Comparison of ENCODE assay signal across 10 cellular contexts in the genomic region with DNA sequence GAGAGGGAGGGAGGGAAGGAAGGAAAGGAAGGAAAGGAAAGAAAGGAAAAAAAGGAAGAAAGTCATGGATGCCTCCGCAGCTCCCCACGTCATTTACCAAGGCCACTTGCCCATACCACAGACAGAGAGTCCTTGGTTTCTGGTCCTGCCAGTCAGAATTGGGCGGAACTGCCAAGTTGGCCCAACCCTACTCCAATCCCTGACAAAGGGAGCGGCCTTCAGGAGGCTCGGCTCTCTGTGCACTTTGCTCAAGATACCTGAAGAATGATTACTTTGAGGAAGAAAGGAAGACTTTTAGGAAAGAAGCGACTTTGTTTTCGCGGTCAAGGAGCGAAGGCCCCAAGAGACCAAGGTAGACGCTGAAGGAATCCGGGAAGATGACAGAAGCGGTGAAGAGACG. TPM values are rescaled to one million over a fixed set of nuclear protein-coding genes. Genes with fewer than 3 reads are reported as not detected.
DNase-seq lines count a peak whose midpoint lies in the region; ATAC-seq and TF ChIP-seq lines count a peak whose summit lies in the region.
"Had no signal": no experiment of that assay in that cellular context is flagged by ENCODE, and none has a peak within 500 bp of the region (broad histone marks: within the 10 kb centered on the region; RNA-seq: fewer than 3 reads in every experiment).

No MANE protein-coding gene starts in this region.

- no peaks in the 10 kb centered on the region for H3K4me1 ChIP-seq in CD8-positive, alpha-beta memory T cell (ENCODE audit: insufficient read depth, low read length)
- H3K4me1 ChIP-seq in ascending aorta = no peaks in the 10 kb centered on the region

- TF ChIP-seq CTCF in ascending aorta (IDR thresholded peaks at IDR 0.05) = no peak

- peak overlapping the region in 6 of 7 donors; percentile 37 to 86 (median 56) for H3K4me3 Mint-ChIP-seq in CD8-positive, alpha-beta memory T cell

- H3K9me3 Mint-ChIP-seq in CD8-positive, alpha-beta memory T cell = peaks cover 0 to 7% (median 0%) of the 10 kb centered on the region in 5 donors

- no peak overlapping the region for H3K4me3 ChIP-seq in CD8-positive, alpha-beta memory T cell (ENCODE audit: low read length)
- peak overlapping the region; percentile 43 to 50 for H3K4me3 ChIP-seq in ascending aorta
- H3K4me3 ChIP-seq in iPS-11a (ENCODE audit: low read depth, low read length) = peak overlapping the region; percentile 43

- no peaks in the 10 kb centered on the region for H3K27me3 ChIP-seq in CD8-positive, alpha-beta memory T cell (ENCODE audit: insufficient read depth, low read length, poor library complexity, severe bottlenecking)
- H3K27me3 ChIP-seq in ascending aorta = no peaks in the 10 kb centered on the region

- H3K9me3 ChIP-seq in CD8-positive, alpha-beta memory T cell (ENCODE audit: low read length) = no peaks in the 10 kb centered on the region
- H3K9me3 ChIP-seq in ascending aorta = no peaks in the 10 kb centered on the region

- no peaks in the 10 kb centered on the region for H3K36me3 ChIP-seq in CD8-positive, alpha-beta memory T cell (ENCODE audit: insufficient read depth, low read length)
- H3K36me3 ChIP-seq in ascending aorta = no peaks in the 10 kb centered on the region

- CTCF ChIA-PET in CD8-positive, alpha-beta memory T cell (lab: Charles Lee) = interaction anchor here (1.3 to 2.1 kb wide), 2 partner anchors 26 to 57 kb away, joined by 3 to 5 read pairs; no protein-coding TSS in a partner anchor

- ATAC-seq in HG03039 (IDR thresholded peaks at IDR 0.05; ENCODE audit: unreplicated experiment) = no peak

- peaks cover 11 to 14% (median 12%) of the 10 kb centered on the region in 3 donors for H3K4me1 Mint-ChIP-seq in CD8-positive, alpha-beta memory T cell

- H3K27ac ChIP-seq in CD8-positive, alpha-beta memory T cell (ENCODE audit: low read depth, low read length) = no peak overlapping the region
- no peak overlapping the region for H3K27ac ChIP-seq in ascending aorta

- POLR2A ChIA-PET in CD8-positive, alpha-beta memory T cell (lab: Charles Lee) = interaction anchor here (0.7 kb wide), 1 partner anchor 17 kb away, joined by 5 read pairs; no protein-coding TSS in a partner anchor

- H3K27me3 Mint-ChIP-seq in CD8-positive, alpha-beta memory T cell = peaks cover 0 to 2% of the 10 kb centered on the region in 2 donors

- no peaks in the 10 kb centered on the region for H3K36me3 Mint-ChIP-seq in CD8-positive, alpha-beta memory T cell

- H3K27ac Mint-ChIP-seq in CD8-positive, alpha-beta memory T cell = peak overlapping the region in 7 of 8 donors; percentile 9 to 90 (median 81)

- intact Hi-C loops in ascending aorta (cut with DNase I) (no loop called here), posterior cingulate gyrus (cut with DNase I) (no loop called here)

- no peak for DNase-seq in CD8-positive, alpha-beta memory T cell
- DNase-seq in ascending aorta (ENCODE audit: low spot score in 2 of 2) (no peak), posterior cingulate gyrus (peak in 7 of 10 donors; percentile 24 to 93 (median 37)), NCI-H446 treated with DMSO at 0.1 percent for 48 hours (lab: John Stamatoyannopoulos, UW) (no peak)
- DNase-seq in activated CD4-positive, alpha-beta T cell treated with anti-CD3 and anti-CD28 coated beads for 1 hour = no peak
- DNase-seq in activated naive CD4-positive, alpha-beta T cell (lab: John Stamatoyannopoulos, UW) = no peak
- DNase-seq: NCI-H1092 treated with DMSO at 0.1 percent for 48 hours had no signal

RNA-seq across cellular contexts. Expression of a gene that starts 49.1 kb away (rescaled TPM):
- total RNA-seq in CD8-positive, alpha-beta memory T cell = not detected
- polyA plus RNA-seq in CD8-positive, alpha-beta memory T cell = not detected
- not detected for total RNA-seq in ascending aorta
- total RNA-seq: renal cortical epithelial cell had no signal

RNA-seq across cellular contexts. Expression of a gene that starts 55.5 kb away (rescaled TPM):
- 1 to 10 TPM; 1.8 to 2.1 TPM for total RNA-seq in CD8-positive, alpha-beta memory T cell
- polyA plus RNA-seq in CD8-positive, alpha-beta memory T cell = 8.5 TPM
- not detected for total RNA-seq in ascending aorta

Comparison
In these comparisons a context has a peak if more than half of its experiments do, and no peak if none do; other contexts are left out.
1. DNase-seq: peak in posterior cingulate gyrus (7 of 10); none in CD8-positive, alpha-beta memory T cell (0 of 5), ascending aorta (0 of 2), NCI-H446 treated with DMSO at 0.1 percent for 48 hours (single experiment), activated CD4-positive, alpha-beta T cell treated with anti-CD3 and anti-CD28 coated beads for 1 hour (single experiment) and activated naive CD4-positive, alpha-beta T cell (0 of 4).